Comparison of ENCODE assay signal across 14 cellular contexts in genomic region chr1:16111771-16112557, GRCh38. TPM values are rescaled to one million over a fixed set of nuclear protein-coding genes. Genes with fewer than 3 reads are reported as not detected.
A peak's percentile ranks its signal among the peaks of the same experiment; 100 is the strongest.
DNase-seq lines count a peak whose midpoint lies in the region; ATAC-seq and TF ChIP-seq lines count a peak whose summit lies in the region.
"Had no signal": no experiment of that assay in that cellular context is flagged by ENCODE, and none has a peak within 500 bp of the region (broad histone marks: within the 10 kb centered on the region; RNA-seq: fewer than 3 reads in every experiment).

No MANE protein-coding gene starts in this region.

- H3K9me2 ChIP-seq in SK-N-SH = no peaks in the 10 kb centered on the region

- peak overlapping the region; percentile 47; the same call in 1 of the 2 replicates for H2AFZ ChIP-seq in SK-N-SH (ENCODE audit: low read depth)

- POLR2A ChIA-PET in SK-N-SH (lab: Yijun Ruan, JAX) = no interaction called here

- TF ChIP-seq CTCF in SK-N-SH (IDR thresholded peaks at IDR 0.05) = no peak
- no peak for TF ChIP-seq CTCF in heart right ventricle (IDR thresholded peaks at IDR 0.05)
- TF ChIP-seq CTCF in ovary (IDR thresholded peaks at IDR 0.05) = no peak

- intact Hi-C loops in heart right ventricle (cut with DNase I) = no loop called here
- intact Hi-C loops in ovary (cut with DNase I) = no loop called here

- TF ChIP-seq RAD21 in SK-N-SH (IDR thresholded peaks at IDR 0.05; ENCODE audit: low read length) = no peak

- no peak overlapping the region for H3K9ac ChIP-seq in SK-N-SH

- H3K79me2 ChIP-seq in SK-N-SH (ENCODE audit: insufficient read depth) = no peaks in the 10 kb centered on the region

- H3K4me2 ChIP-seq in SK-N-SH = peak overlapping the region; percentile 59; the same call in 1 of the 2 replicates

- peaks cover 17 to 24% of the 10 kb centered on the region in 2 experiments; a peak in 3 of 4 replicates for H3K4me1 ChIP-seq in SK-N-SH (ENCODE audit: control insufficient read depth in 1 of 2, insufficient read depth in 2 of 2, low read depth in 1 of 2, low read length in 1 of 2)
- H3K4me1 ChIP-seq in heart right ventricle = peaks cover 0 to 27% (median 13%) of the 10 kb centered on the region in 9 donors
- H3K4me1 ChIP-seq in ovary (ENCODE audit: insufficient read depth) = peaks cover 21% of the 10 kb centered on the region

- TF ChIP-seq EP300 in SK-N-SH (IDR thresholded peaks at IDR 0.05; ENCODE audit: borderline replicate concordance in 1 of 2, low read depth in 1 of 2, low read length in 1 of 2) (no peak), ovary (IDR thresholded peaks at IDR 0.05) (no peak)

- H3F3A ChIP-seq in SK-N-SH (replicated peaks; ENCODE audit: insufficient read depth) = peaks cover 3% of the 10 kb centered on the region

- H3K36me3 ChIP-seq in SK-N-SH (replicated peaks in 1 of 2; ENCODE audit: control insufficient read depth in 1 of 2, insufficient read depth in 2 of 2, low read length in 1 of 2) = no peaks in the 10 kb centered on the region
- H3K36me3 ChIP-seq in heart right ventricle = no peaks in the 10 kb centered on the region
- no peaks in the 10 kb centered on the region for H3K36me3 ChIP-seq in ovary
- H3K36me3 ChIP-seq: suprapubic skin had no signal

- no peak for TF ChIP-seq POLR2A in ovary (IDR thresholded peaks at IDR 0.05)

- no peak overlapping the region for H3K4me3 ChIP-seq in SK-N-SH (ENCODE audit: low read depth in 2 of 2, low read length in 1 of 2)
- no peak overlapping the region for H3K4me3 ChIP-seq in heart right ventricle
- no peak overlapping the region for H3K4me3 ChIP-seq in ovary
- H3K4me3 ChIP-seq: suprapubic skin had no signal

- ATAC-seq in heart right ventricle (peak; percentile 53 to 85 (median 76)), HG03045 (IDR thresholded peaks at IDR 0.05; ENCODE audit: unreplicated experiment) (no peak), GM21737 (IDR thresholded peaks at IDR 0.05; ENCODE audit: unreplicated experiment) (no peak)
- ATAC-seq: foreskin keratinocyte had no signal

- H3K27me3 ChIP-seq in SK-N-SH (ENCODE audit: insufficient read depth) (no peaks in the 10 kb centered on the region), heart right ventricle (no peaks in the 10 kb centered on the region), ovary (no peaks in the 10 kb centered on the region)
- H3K27me3 ChIP-seq: suprapubic skin had no signal

- 74% methylated on average over 14 of the region's 15 CpGs for WGBS in SK-N-SH (ENCODE audit: low lambda C conversion rate)
- 67 to 76% methylated on average over 15 of the region's 15 CpGs for WGBS in heart right ventricle, 2 donors
- 40 to 52% (median 40%) methylated on average over 15 of the region's 15 CpGs for WGBS in ovary, 3 donors

- H3K9me3 ChIP-seq in SK-N-SH (no peaks in the 10 kb centered on the region), heart right ventricle (peaks cover 0 to 16% (median 0%) of the 10 kb centered on the region in 11 donors), ovary (no peaks in the 10 kb centered on the region)
- H3K9me3 ChIP-seq: suprapubic skin had no signal

- H4K20me1 ChIP-seq in SK-N-SH (ENCODE audit: insufficient read depth) = no peaks in the 10 kb centered on the region

- peak overlapping the region in 1 of 2 experiments; percentile 42; a peak in 1 of 4 replicates for H3K27ac ChIP-seq in SK-N-SH (ENCODE audit: low read depth in 2 of 2, low read length in 1 of 2)
- H3K27ac ChIP-seq in heart right ventricle = peak overlapping the region in 2 of 10 donors; percentile 4 to 19
- peak overlapping the region; percentile 19 to 47 for H3K27ac ChIP-seq in ovary
- H3K27ac ChIP-seq in substantia nigra (ENCODE audit: low read depth, low read length, poor library complexity, severe bottlenecking) = no peak overlapping the region
- H3K27ac ChIP-seq: foreskin keratinocyte, suprapubic skin had no signal

- DNase-seq in EL = peak; percentile 48
- DNase-seq in SK-N-SH = no peak
- peak in 1 of 2 donors; percentile 63 for DNase-seq in heart right ventricle
- DNase-seq in ovary = peak; percentile 59 to 75 (median 66)
- no peak for DNase-seq in KG1 (lab: John Stamatoyannopoulos, UW)
- no peak for DNase-seq in substantia nigra (lab: John Stamatoyannopoulos, UW)
- DNase-seq: central memory CD4-positive, alpha-beta T cell; NCI-H526 had no signal

- CTCF ChIA-PET in SK-N-SH (lab: Yijun Ruan, JAX) = interaction anchor here (1.5 to 2.2 kb wide), 3 partner anchors 30 to 76 kb away, joined by 4 to 13 read pairs (median 9); no protein-coding TSS in a partner anchor

TF ChIP-seq in SK-N-SH, 30 proteins besides CTCF, POLR2A, EP300 and RAD21:
- TF ChIP-seq FOSL2 (IDR thresholded peaks at IDR 0.05; ENCODE audit: borderline replicate concordance, low read depth) (peak; percentile 2; the same call in 1 of the 2 replicates), SMC3 (IDR thresholded peaks at IDR 0.05; ENCODE audit: low read depth, low read length) (no peak), USF1 (IDR thresholded peaks at IDR 0.05; ENCODE audit: borderline replicate concordance, low read depth) (peak; percentile 74; the same call in 1 of the 2 replicates), MAX (IDR thresholded peaks at IDR 0.05; ENCODE audit: low read depth) (peak; percentile 74; the same call in 1 of the 2 replicates), GATA2 (CRISPR knock-in tag; IDR thresholded peaks at IDR 0.05) (no peak), SIN3A (IDR thresholded peaks at IDR 0.05; ENCODE audit: borderline replicate concordance, low read depth, low read length) (no peak)
- TF ChIP-seq, protein P1, sequence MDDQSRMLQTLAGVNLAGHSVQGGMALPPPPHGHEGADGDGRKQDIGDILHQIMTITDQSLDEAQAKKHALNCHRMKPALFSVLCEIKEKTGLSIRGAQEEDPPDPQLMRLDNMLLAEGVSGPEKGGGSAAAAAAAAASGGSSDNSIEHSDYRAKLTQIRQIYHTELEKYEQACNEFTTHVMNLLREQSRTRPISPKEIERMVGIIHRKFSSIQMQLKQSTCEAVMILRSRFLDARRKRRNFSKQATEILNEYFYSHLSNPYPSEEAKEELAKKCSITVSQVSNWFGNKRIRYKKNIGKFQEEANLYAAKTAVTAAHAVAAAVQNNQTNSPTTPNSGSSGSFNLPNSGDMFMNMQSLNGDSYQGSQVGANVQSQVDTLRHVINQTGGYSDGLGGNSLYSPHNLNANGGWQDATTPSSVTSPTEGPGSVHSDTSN (IDR thresholded peaks at IDR 0.05) = 0 out of 2 replicates have a peak, but pooled peaks have one; percentile 7

RNA-seq across cellular contexts. Expression of gene FAM131C, which starts 38.5 kb away (rescaled TPM):
- polyA plus RNA-seq in SK-N-SH (2012; rRNA removed) (0.97 and 1.6 TPM in 2 replicates), heart right ventricle (1 to 10 TPM in 1 of 2 donors, under 1 TPM in 1; 0.86 to 6.4 TPM), ovary (under 1 TPM; 0.10 to 0.16 TPM)
- 0.71 and 1.2 TPM in 2 replicates for polyA plus RNA-seq in SK-N-SH (2012; cell fraction: cytosol; rRNA removed)
- 0.95 and 2.1 TPM in 2 replicates for polyA plus RNA-seq in SK-N-SH (2012; cell fraction: nucleus; rRNA removed)
- total RNA-seq in heart right ventricle (10 to 100 TPM in 1 of 10 donors, 1 to 10 TPM in 8, under 1 TPM in 1; 0.72 to 11.8 (median 2.4) TPM), ovary (1 to 10 TPM in 1 of 7 donors, under 1 TPM in 5, not detected in 1; 0.20 to 1.3 (median 0.42) TPM)
- total RNA-seq: mononuclear cell had no signal
- polyA plus RNA-seq: CD8-positive, alpha-beta memory T cell had no signal

RNA-seq across cellular contexts. Expression of gene EPHA2, which starts 43.9 kb away (rescaled TPM):
- polyA plus RNA-seq in SK-N-SH (2012; rRNA removed) (82.2 and 126 TPM in 2 replicates), heart right ventricle (1 to 10 TPM; 7.8 to 9.3 TPM), ovary (1 to 10 TPM; 3.8 to 6.1 TPM)
- 47.2 and 71.1 TPM in 2 replicates for polyA plus RNA-seq in SK-N-SH (2012; cell fraction: cytosol; rRNA removed)
- polyA plus RNA-seq in SK-N-SH (2012; cell fraction: nucleus; rRNA removed) = 164 and 170 TPM in 2 replicates
- total RNA-seq in heart right ventricle (10 to 100 TPM in 9 of 10 donors, 1 to 10 TPM in 1; 8.3 to 25.1 (median 11.9) TPM), ovary (10 to 100 TPM in 3 of 7 donors, 1 to 10 TPM in 4; 3.9 to 40.7 (median 8.8) TPM)
- total RNA-seq: CD8-positive, alpha-beta memory T cell had no signal
- polyA plus RNA-seq: CD8-positive, alpha-beta memory T cell had no signal

Comparison
In these comparisons a context has a peak if more than half of its experiments do, and no peak if none do; other contexts are left out.
1. DNase-seq: peak in EL (single experiment) and ovary (5 of 5); none in SK-N-SH (single experiment), KG1 (single experiment) and substantia nigra (0 of 49).
2. ATAC-seq: peak in heart right ventricle (8 of 8); none in HG03045 (single experiment) and GM21737 (single experiment).
3. RNA of gene EPHA2, which starts 43.9 kb away (polyA plus RNA-seq): 47.2 to 170 TPM in SK-N-SH; 7.8 to 9.3 TPM in heart right ventricle and 3.8 to 6.1 TPM in ovary; every median in the first group is over 4 times any median in the second.